ENCODE assay signal across 9 cellular contexts in genomic region chr7:150388709-150389531, GRCh38. TPM values are rescaled to one million over a fixed set of nuclear protein-coding genes. Genes with fewer than 3 reads are reported as not detected.
DNase-seq lines count a peak whose midpoint lies in the region; ATAC-seq and TF ChIP-seq lines count a peak whose summit lies in the region.
"Had no signal": no experiment of that assay in that cellular context is flagged by ENCODE, and none has a peak within 500 bp of the region (broad histone marks: within the 10 kb centered on the region; RNA-seq: fewer than 3 reads in every experiment).

No MANE protein-coding gene starts in this region.

- H3K9me3 Mint-ChIP-seq in glutamatergic neuron (ENCODE audit: unreplicated experiment), result peaks cover 4% of the 10 kb centered on the region

- H3K4me1 ChIP-seq in SK-N-SH (ENCODE audit: control insufficient read depth in 1 of 2, insufficient read depth in 2 of 2, low read depth in 1 of 2, low read length in 1 of 2), result peaks cover 0 to 28% of the 10 kb centered on the region in 2 experiments; a peak in 2 of 4 replicates
- no peaks in the 10 kb centered on the region for H3K4me1 ChIP-seq in prostate gland (replicated peaks)
- H3K4me1 ChIP-seq in MM.1S (ENCODE audit: low read length), result peaks cover 28% of the 10 kb centered on the region

- ATAC-seq in GM21423 (IDR thresholded peaks at IDR 0.05; ENCODE audit: unreplicated experiment), result no peak

- DNase-seq in GM03348 (ENCODE audit: low spot score), result peak; percentile 29
- DNase-seq in SK-N-SH, result no peak
- no peak for DNase-seq in glutamatergic neuron
- peak; percentile 81 for DNase-seq in prostate gland (ENCODE audit: low spot score)
- no peak for DNase-seq in activated CD4-positive, alpha-beta T cell treated with anti-CD3 and anti-CD28 coated beads, Interleukin-2, amount 50 U/mL, for 4 hours
- no peak for DNase-seq in Kasumi-1 (lab: John Stamatoyannopoulos, UW)
- no peak for DNase-seq in MM.1S

- intact Hi-C loops in prostate gland (cut with DNase I), result loop anchor here (10.0 kb wide), 1 partner anchor 94 kb away; no protein-coding TSS in a partner anchor

- H3K9me2 ChIP-seq in SK-N-SH, result no peaks in the 10 kb centered on the region
- H3K9me2 ChIP-seq in MM.1S (replicated peaks; ENCODE audit: insufficient read depth, low read length), result no peaks in the 10 kb centered on the region

- no peaks in the 10 kb centered on the region for H3K9me3 ChIP-seq in SK-N-SH
- no peaks in the 10 kb centered on the region for H3K9me3 ChIP-seq in prostate gland
- H3K9me3 ChIP-seq in MM.1S (replicated peaks; ENCODE audit: insufficient read depth, low read length), result no peaks in the 10 kb centered on the region

- H3F3A ChIP-seq in SK-N-SH (replicated peaks; ENCODE audit: insufficient read depth) (peaks cover 13% of the 10 kb centered on the region), MM.1S (ENCODE audit: insufficient read depth, low read length) (peaks cover 20% of the 10 kb centered on the region)

- H3K36me3 Mint-ChIP-seq in glutamatergic neuron (ENCODE audit: unreplicated experiment), result no peaks in the 10 kb centered on the region

- peaks cover 5% of the 10 kb centered on the region for H3K27me3 Mint-ChIP-seq in glutamatergic neuron (ENCODE audit: unreplicated experiment)

- peaks cover 42% of the 10 kb centered on the region for H3K4me1 Mint-ChIP-seq in glutamatergic neuron (ENCODE audit: low read depth, unreplicated experiment)

- H3K9ac ChIP-seq in SK-N-SH, result no peak overlapping the region
- no peak overlapping the region for H3K9ac ChIP-seq in MM.1S (ENCODE audit: low read length)

- peaks cover 3 to 7% of the 10 kb centered on the region in 2 experiments for H3K36me3 ChIP-seq in SK-N-SH (replicated peaks in 1 of 2; ENCODE audit: control insufficient read depth in 1 of 2, insufficient read depth in 2 of 2, low read length in 1 of 2)
- no peaks in the 10 kb centered on the region for H3K36me3 ChIP-seq in prostate gland
- H3K36me3 ChIP-seq in MM.1S (replicated peaks; ENCODE audit: insufficient read depth, low read length), result no peaks in the 10 kb centered on the region

- H2AFZ ChIP-seq in SK-N-SH (ENCODE audit: low read depth) (no peak overlapping the region), MM.1S (ENCODE audit: low read length) (no peak overlapping the region)

- no peak overlapping the region for H3K27ac ChIP-seq in SK-N-SH (ENCODE audit: low read depth in 2 of 2, low read length in 1 of 2)
- peak overlapping the region in 1 of 2 donors; percentile 28 for H3K27ac ChIP-seq in prostate gland
- no peak overlapping the region for H3K27ac ChIP-seq in MM.1S (ENCODE audit: low read length)

- TF ChIP-seq POLR2A in prostate gland (IDR thresholded peaks at IDR 0.05), result no peak

- H3K79me2 ChIP-seq in SK-N-SH (ENCODE audit: insufficient read depth) (peaks cover 2% of the 10 kb centered on the region; the same call in 1 of the 2 replicates), MM.1S (ENCODE audit: low read length) (peaks cover 15% of the 10 kb centered on the region)

- H3K4me3 ChIP-seq in SK-N-SH (ENCODE audit: low read depth in 2 of 2, low read length in 1 of 2) (no peak overlapping the region), prostate gland (no peak overlapping the region), MM.1S (ENCODE audit: low read length) (no peak overlapping the region)

- H4K20me1 ChIP-seq in SK-N-SH (ENCODE audit: insufficient read depth), result peaks cover under 1% of the 10 kb centered on the region; the same call in 1 of the 2 replicates
- no peaks in the 10 kb centered on the region for H4K20me1 ChIP-seq in MM.1S (ENCODE audit: insufficient read depth, low read length)

- no peaks in the 10 kb centered on the region for H3K27me3 ChIP-seq in SK-N-SH (ENCODE audit: insufficient read depth)
- no peaks in the 10 kb centered on the region for H3K27me3 ChIP-seq in prostate gland (replicated peaks; ENCODE audit: insufficient read depth)
- H3K27me3 ChIP-seq in MM.1S (replicated peaks; ENCODE audit: insufficient read depth, low read length), result no peaks in the 10 kb centered on the region

- peak; percentile 55 for TF ChIP-seq RAD21 in SK-N-SH (IDR thresholded peaks at IDR 0.05; ENCODE audit: low read length)

- 95% methylated on average over 17 of the region's 20 CpGs for WGBS in SK-N-SH (ENCODE audit: low lambda C conversion rate)
- WGBS in prostate gland, result 48% methylated on average over 19 of the region's 20 CpGs

- CTCF ChIA-PET in SK-N-SH (lab: Yijun Ruan, JAX), result interaction anchor here (0.9 to 1.4 kb wide), 3 partner anchors 12 to 35 kb away, joined by 3 to 4 read pairs (median 4); a partner anchor contains a TSS

- no peak overlapping the region for H3K4me3 Mint-ChIP-seq in glutamatergic neuron (ENCODE audit: unreplicated experiment)

- TF ChIP-seq EP300 in SK-N-SH (IDR thresholded peaks at IDR 0.05; ENCODE audit: borderline replicate concordance in 1 of 2, low read depth in 1 of 2, low read length in 1 of 2), result no peak

- TF ChIP-seq CTCF in SK-N-SH (IDR thresholded peaks at IDR 0.05) (no peak), glutamatergic neuron (IDR thresholded peaks at IDR 0.05; ENCODE audit: partially characterized antibody, unreplicated experiment) (no peak), prostate gland (IDR thresholded peaks at IDR 0.05) (peak; percentile 52 to 94 (median 88)), MM.1S (IDR thresholded peaks at IDR 0.05; ENCODE audit: low read length) (no peak)

- peak overlapping the region; percentile 86 for H3K27ac Mint-ChIP-seq in glutamatergic neuron (ENCODE audit: unreplicated experiment)

- POLR2A ChIA-PET in SK-N-SH (lab: Yijun Ruan, JAX), result interaction anchor here (0.8 kb wide), 1 partner anchor 11 kb away, joined by 3 read pairs; no protein-coding TSS in a partner anchor

- H3K4me2 ChIP-seq in SK-N-SH (no peak overlapping the region), MM.1S (ENCODE audit: low read depth, low read length) (no peak overlapping the region)

TF ChIP-seq in SK-N-SH, 30 proteins besides CTCF, POLR2A, EP300 and RAD21:
- TF ChIP-seq GABPA (IDR thresholded peaks at IDR 0.05; ENCODE audit: low read depth) (no peak), SMC3 (IDR thresholded peaks at IDR 0.05; ENCODE audit: low read depth, low read length) (peak; percentile 22; the same call in 1 of the 2 replicates)
TF ChIP-seq in SK-N-SH: peak in this region for 1.

RNA-seq across cellular contexts. Expression of gene ZNF775, which starts 9.8 kb away (rescaled TPM):
- 4.6 and 5.0 TPM in 2 replicates for polyA plus RNA-seq in SK-N-SH (2012; rRNA removed)
- polyA plus RNA-seq in SK-N-SH (2012; cell fraction: cytosol; rRNA removed), result 2.3 and 3.7 TPM in 2 replicates
- polyA plus RNA-seq in SK-N-SH (2012; cell fraction: nucleus; rRNA removed), result 6.9 and 9.8 TPM in 2 replicates
- total RNA-seq in glutamatergic neuron (ENCODE audit: unreplicated experiment), result 20.5 TPM
- 10 to 100 TPM; 14.4 to 14.8 TPM for total RNA-seq in prostate gland

RNA-seq across cellular contexts. Expression of gene REPIN1, which starts 20.3 kb away (rescaled TPM):
- polyA plus RNA-seq in SK-N-SH (2012; rRNA removed), result 87.5 and 91.6 TPM in 2 replicates
- 49.6 and 70.3 TPM in 2 replicates for polyA plus RNA-seq in SK-N-SH (2012; cell fraction: cytosol; rRNA removed)
- polyA plus RNA-seq in SK-N-SH (2012; cell fraction: nucleus; rRNA removed), result 254 and 314 TPM in 2 replicates
- total RNA-seq in glutamatergic neuron (ENCODE audit: unreplicated experiment), result 146 TPM
- total RNA-seq in prostate gland, result 100 to 1,000 TPM; 150 to 171 TPM

RNA-seq across cellular contexts. Expression of gene RARRES2, which starts 47.5 kb away (rescaled TPM):
- 0.26 and 0.43 TPM in 2 replicates for polyA plus RNA-seq in SK-N-SH (2012; rRNA removed)
- polyA plus RNA-seq in SK-N-SH (2012; cell fraction: cytosol; rRNA removed), result 0.21 and 0.24 TPM in 2 replicates
- 0.34 and 0.43 TPM in 2 replicates for polyA plus RNA-seq in SK-N-SH (2012; cell fraction: nucleus; rRNA removed)
- total RNA-seq in glutamatergic neuron (ENCODE audit: unreplicated experiment) (0.86 TPM), prostate gland (10 to 100 TPM; 98.8 to 99.8 TPM)
- total RNA-seq: T-helper 2 cell treated with Interferon-gamma antibody and Interleukin-4, amounts not matched to agents 100 ng/mL and 5 ng/mL, for 36 hours had no signal

Comparison
In these comparisons a context has a peak if more than half of its experiments do, and no peak if none do; other contexts are left out.
1. DNase-seq: peak in GM03348 (single experiment) and prostate gland (single experiment); none in SK-N-SH (single experiment), glutamatergic neuron (single experiment), activated CD4-positive, alpha-beta T cell treated with anti-CD3 and anti-CD28 coated beads, Interleukin-2, amount 50 U/mL, for 4 hours (0 of 2), Kasumi-1 (0 of 2) and MM.1S (single experiment).
2. CTCF ChIP-seq: peak in prostate gland (4 of 4); none in SK-N-SH (single experiment), glutamatergic neuron (single experiment) and MM.1S (single experiment).
3. RNA of gene RARRES2, which starts 47.5 kb away (total RNA-seq): 98.8 to 99.8 TPM in prostate gland; 0.86 TPM in glutamatergic neuron (single experiment); every median in the first group is over 10 times any median in the second.